Comparison of ENCODE assay signal across 16 cellular contexts in genomic region chr4:66501986-66502385, GRCh38.
DNase-seq lines count a peak whose midpoint lies in the region; ATAC-seq, FAIRE-seq and TF ChIP-seq lines count a peak whose summit lies in the region.
"Had no signal": no experiment of that assay in that cellular context is flagged by ENCODE, and none has a peak within 500 bp of the region (broad histone marks: within the 10 kb centered on the region; RNA-seq: fewer than 3 reads in every experiment).

No MANE protein-coding gene starts in this region.

- no peak overlapping the region for H3K4me3 ChIP-seq in A549
- no peak overlapping the region for H3K4me3 ChIP-seq in MG63
- no peak overlapping the region for H3K4me3 ChIP-seq in mucosa of descending colon
- H3K4me3 ChIP-seq: GM23248, HAP-1 had no signal

- no peak for DNase-seq in A549 (ENCODE audit: low read depth in 1 of 2, low spot score in 1 of 2)
- DNase-seq in COR-L47 (lab: John Stamatoyannopoulos, UW), result peak; percentile 70
- DNase-seq in NCI-H446 treated with DMSO at 0.1 percent for 48 hours (lab: John Stamatoyannopoulos, UW), result peak; percentile 69
- DNase-seq in MG63, result no peak
- DNase-seq in mucosa of descending colon, result no peak
- no peak for DNase-seq in superior temporal gyrus (ENCODE audit: extremely low spot score)
- DNase-seq: AML-193; CD4-positive, alpha-beta T cell; DMS 273 treated with DMSO at 0.1 percent for 48 hours; DMS53; GM23248 had no signal

- CTCF ChIA-PET in A549 (lab: Yijun Ruan, JAX), result no interaction called here

- 75% methylated on average over 2 of the region's 2 CpGs for WGBS in A549 (ENCODE audit: missing lambda C conversion rate)

- intact Hi-C loops in mucosa of descending colon (cut with DNase I, micrococcal nuclease), result no loop called here

- ATAC-seq in A549 (no peak), mucosa of descending colon (no peak)

- H3K4me1 ChIP-seq in A549 (no peaks in the 10 kb centered on the region), mucosa of descending colon (ENCODE audit: low read depth) (no peaks in the 10 kb centered on the region)
- H3K4me1 ChIP-seq: HAP-1 had no signal

- H3K36me3 ChIP-seq in MG63 (no peaks in the 10 kb centered on the region), mucosa of descending colon (ENCODE audit: low read depth) (no peaks in the 10 kb centered on the region)
- H3K36me3 ChIP-seq: HAP-1 had no signal

- POLR2A ChIA-PET in A549 (lab: Yijun Ruan, JAX), result no interaction called here

- TF ChIP-seq POLR2A in A549 (IDR thresholded peaks at IDR 0.05; ENCODE audit: low read length), result no peak

- TF ChIP-seq RAD21 in A549 (conservative IDR thresholded peaks at IDR 0.05 in 1 of 2, IDR thresholded peaks at IDR 0.05 in 1 of 2), result no peak

- no peak for FAIRE-seq in A549 (lab: Jason Lieb, UNC)
- FAIRE-seq: GM12891, GM19239 had no signal

- H3K27me3 ChIP-seq in MG63, result no peaks in the 10 kb centered on the region

- TF ChIP-seq CTCF in A549 (IDR thresholded peaks at IDR 0.05) (no peak), VCaP (conservative IDR thresholded peaks at IDR 0.05) (no peak), mucosa of descending colon (IDR thresholded peaks at IDR 0.05) (no peak)

- H3K9me3 ChIP-seq in A549 (no peaks in the 10 kb centered on the region), MG63 (no peaks in the 10 kb centered on the region), mucosa of descending colon (no peaks in the 10 kb centered on the region)
- H3K9me3 ChIP-seq: HAP-1 had no signal

- TF ChIP-seq EP300 in A549 (IDR thresholded peaks at IDR 0.05), result no peak

- H3K27ac ChIP-seq in A549, result no peak overlapping the region
- peak overlapping the region; percentile 21; the same call in 1 of the 2 replicates for H3K27ac ChIP-seq in VCaP
- H3K27ac ChIP-seq: C4-2B, GM23248 had no signal

- H3K4me2 ChIP-seq in A549, result no peak overlapping the region

TF ChIP-seq in A549, 52 proteins besides CTCF, POLR2A, EP300 and RAD21:
- TF ChIP-seq RFX5 (IDR thresholded peaks at IDR 0.05), result no peak
- TF ChIP-seq HOXB13 (CRISPR knock-in tag; IDR thresholded peaks at IDR 0.05; ENCODE audit: low read depth), result no peak
- no peak for TF ChIP-seq SREBF2 (IDR thresholded peaks at IDR 0.05)
- TF ChIP-seq TP53 (CRISPR knock-in tag; IDR thresholded peaks at IDR 0.05), result no peak
- no peak for TF ChIP-seq ZNF302 (CRISPR knock-in tag; IDR thresholded peaks at IDR 0.05)
- TF ChIP-seq RARB (CRISPR knock-in tag; IDR thresholded peaks at IDR 0.05), result no peak
- peak; percentile 23 for TF ChIP-seq MAFK (IDR thresholded peaks at IDR 0.05; ENCODE audit: partially characterized antibody)
TF ChIP-seq in A549: peak in this region for 1.

Comparison
In these comparisons a context has a peak if more than half of its experiments do, and no peak if none do; other contexts are left out.
1. DNase-seq: peak in COR-L47 (single experiment) and NCI-H446 treated with DMSO at 0.1 percent for 48 hours (single experiment); none in A549 (0 of 2), MG63 (single experiment), mucosa of descending colon (0 of 3) and superior temporal gyrus (single experiment).